8 cellular contexts compared by ENCODE assay signal in genomic region chr5:159099049-159099760, GRCh38. TPM values are rescaled to one million over a fixed set of nuclear protein-coding genes. Genes with fewer than 3 reads are reported as not detected.
DNase-seq lines count a peak whose midpoint lies in the region; ATAC-seq and TF ChIP-seq lines count a peak whose summit lies in the region.

No MANE protein-coding gene starts in this region.

- no peaks in the 10 kb centered on the region for H3K36me3 ChIP-seq in Peyer's patch
- no peaks in the 10 kb centered on the region for H3K36me3 ChIP-seq in adrenal gland (replicated peaks in 1 of 2)

- peak overlapping the region; percentile 46 to 69 (median 53) for H3K4me3 ChIP-seq in Peyer's patch
- H3K4me3 ChIP-seq in adrenal gland, result peak overlapping the region in 2 of 4 donors; percentile 31 to 49
- H3K4me3 ChIP-seq in right cardiac atrium (ENCODE audit: low read length), result peak overlapping the region; percentile 69
- H3K4me3 ChIP-seq in retinal pigment epithelial cell (ENCODE audit: low read length), result peak overlapping the region; percentile 45

- H3K4me1 ChIP-seq in Peyer's patch (peaks cover 0 to 20% (median 5%) of the 10 kb centered on the region in 4 donors), adrenal gland (replicated peaks in 1 of 2) (peaks cover 0 to 8% of the 10 kb centered on the region in 2 donors), right cardiac atrium (ENCODE audit: control insufficient read depth, insufficient read depth, low read length) (no peaks in the 10 kb centered on the region)

- ATAC-seq in HG03159 (IDR thresholded peaks at IDR 0.05; ENCODE audit: unreplicated experiment) (peak; percentile 33), right cardiac atrium (peak in 1 of 2 donors; percentile 2)

- 0 to 1% (median 1%) methylated on average over 31 to 55 of the region's 55 CpGs for WGBS in adrenal gland, 4 donors
- WGBS in right cardiac atrium, result under 1% methylated on average over 55 of the region's 55 CpGs

- DNase-seq in NCI-H82 (lab: John Stamatoyannopoulos, UW) (peak; percentile 59), NCI-H82 treated with DMSO at 0.1 percent for 48 hours (lab: John Stamatoyannopoulos, UW; ENCODE audit: unreplicated experiment) (no peak), Peyer's patch (peak; percentile 41 to 67 (median 52)), adrenal gland (peak in 6 of 7 donors; percentile 52 to 62 (median 56)), right cardiac atrium (peak; percentile 36 to 74 (median 73)), retinal pigment epithelial cell (ENCODE audit: low read depth) (no peak), DMS79 (lab: John Stamatoyannopoulos, UW) (no peak)

- TF ChIP-seq CTCF in Peyer's patch (IDR thresholded peaks at IDR 0.05), result no peak
- no peak for TF ChIP-seq CTCF in adrenal gland (IDR thresholded peaks at IDR 0.05)
- no peak for TF ChIP-seq CTCF in retinal pigment epithelial cell (conservative IDR thresholded peaks at IDR 0.05; ENCODE audit: low read depth, low read length)

- peak overlapping the region; percentile 67 to 91 (median 72) for H3K27ac ChIP-seq in Peyer's patch
- H3K27ac ChIP-seq in adrenal gland, result peak overlapping the region in 4 of 5 donors; percentile 62 to 86 (median 76)
- H3K27ac ChIP-seq in right cardiac atrium (ENCODE audit: low read length), result peak overlapping the region; percentile 69

- no peaks in the 10 kb centered on the region for H3K9me3 ChIP-seq in Peyer's patch
- H3K9me3 ChIP-seq in adrenal gland (replicated peaks in 1 of 3), result no peaks in the 10 kb centered on the region
- H3K9me3 ChIP-seq in right cardiac atrium (ENCODE audit: control insufficient read depth, low read length), result no peaks in the 10 kb centered on the region

- intact Hi-C loops in adrenal gland (cut with DNase I), result loop anchor here in 1 of 2 donors (5.0 kb wide), 1 partner anchor 42 kb away; no protein-coding TSS in a partner anchor
- intact Hi-C loops in right cardiac atrium (cut with DNase I), result loop anchor here in 3 of 4 donors (5.0 to 10.0 kb wide), 5 partner anchors 37 to 402 kb away; no protein-coding TSS in a partner anchor

- peaks cover 0 to 29% of the 10 kb centered on the region in 2 donors for H3K27me3 ChIP-seq in Peyer's patch
- H3K27me3 ChIP-seq in adrenal gland, result no peaks in the 10 kb centered on the region
- no peaks in the 10 kb centered on the region for H3K27me3 ChIP-seq in right cardiac atrium (ENCODE audit: control insufficient read depth, insufficient read depth)

- TF ChIP-seq POLR2A in Peyer's patch (IDR thresholded peaks at IDR 0.05) (no peak), adrenal gland (IDR thresholded peaks at IDR 0.05) (peak in 1 of 2 donors; percentile 49)

RNA-seq across cellular contexts. Expression of gene EBF1, which starts 0.5 kb away (rescaled TPM):
- 10 to 100 TPM in 2 of 4 donors, 1 to 10 TPM in 2; 2.8 to 84.2 (median 9.8) TPM for total RNA-seq in Peyer's patch
- 10 to 100 TPM in 2 of 8 donors, 1 to 10 TPM in 6; 4.0 to 12.2 (median 8.2) TPM for total RNA-seq in adrenal gland
- polyA plus RNA-seq in adrenal gland, result 1 to 10 TPM; 2.6 to 7.3 (median 5.2) TPM
- total RNA-seq in right cardiac atrium, result 10 to 100 TPM; 15.5 to 20.0 (median 17.5) TPM
- polyA plus RNA-seq in right cardiac atrium, result 7.6 TPM

Comparison
In these comparisons a context has a peak if more than half of its experiments do, and no peak if none do; other contexts are left out.
1. DNase-seq: peak in NCI-H82 (single experiment), Peyer's patch (3 of 3), adrenal gland (6 of 7) and right cardiac atrium (3 of 3); none in NCI-H82 treated with DMSO at 0.1 percent for 48 hours (single experiment), retinal pigment epithelial cell (single experiment) and DMS79 (single experiment).
2. Peak in every context shown above with its lines, with median percentiles within 50 percentile points of each other: H3K27ac ChIP-seq.